Comparison of ENCODE assay signal across 15 cellular contexts in genomic region chr11:3989891-3990290, GRCh38.
A peak's percentile ranks its signal among the peaks of the same experiment; 100 is the strongest.
DNase-seq lines count a peak whose midpoint lies in the region; ATAC-seq and TF ChIP-seq lines count a peak whose summit lies in the region.
"Had no signal": no experiment of that assay in that cellular context is flagged by ENCODE, and none has a peak within 500 bp of the region (broad histone marks: within the 10 kb centered on the region; RNA-seq: fewer than 3 reads in every experiment).

No MANE protein-coding gene starts in this region.

- ATAC-seq in T-cell (replicated peaks in 1 of 4) (peak; percentile 69 to 85 (median 74)), WTC11 (no peak), GM19467 (IDR thresholded peaks at IDR 0.05; ENCODE audit: unreplicated experiment) (no peak)

- H3K4me1 Mint-ChIP-seq in T-cell = peaks cover 72 to 77% (median 76%) of the 10 kb centered on the region in 3 donors
- H3K4me1 Mint-ChIP-seq in WTC11 = peaks cover 7% of the 10 kb centered on the region

- H3K9me3 Mint-ChIP-seq in T-cell (peaks cover 4 to 15% (median 9%) of the 10 kb centered on the region in 3 donors), WTC11 (peaks cover 21% of the 10 kb centered on the region)

- peak; percentile 10 for DNase-seq in stimulated activated CD4-positive, alpha-beta T cell treated with anti-CD3 and anti-CD28 coated beads, Interleukin-4, amount 100 ng/mL, for 24 hours
- no peak for DNase-seq in stimulated activated CD4-positive, alpha-beta T cell treated with anti-CD3 and anti-CD28 coated beads, Interleukin-2, amount 100 ng/mL, for 24 hours
- DNase-seq in T-cell = peak in 11 of 34 experiments; percentile 6 to 27 (median 15)
- DNase-seq in central memory CD4-positive, alpha-beta T cell = peak; percentile 47
- DNase-seq in WTC11 (ENCODE audit: low spot score) = no peak
- no peak for DNase-seq in COR-L47 (lab: John Stamatoyannopoulos, UW)
- no peak for DNase-seq in NCI-H2107 treated with DMSO at 0.1 percent for 48 hours (lab: John Stamatoyannopoulos, UW; ENCODE audit: unreplicated experiment)
- DNase-seq: activated effector memory CD4-positive, alpha-beta T cell treated with anti-CD3 and anti-CD28 coated beads, Interleukin-2, amount 50 U/mL, for 16 hours; effector CD4-positive, alpha-beta T cell; kidney; NCI-H2029 treated with DMSO at 0.1 percent for 48 hours; NCI-H526; SHP77; stimulated activated CD4-positive, alpha-beta T cell treated with anti-CD3 and anti-CD28 coated beads, Interleukin-1b, Interleukin-23, amount 100 ng/mL, for 48 hours had no signal

- H3K27me3 Mint-ChIP-seq in T-cell (no peaks in the 10 kb centered on the region), WTC11 (ENCODE audit: low read depth) (peaks cover 20% of the 10 kb centered on the region)

- H3K4me3 Mint-ChIP-seq in T-cell (peak overlapping the region; percentile 32 to 49 (median 35)), WTC11 (no peak overlapping the region)

- TF ChIP-seq CTCF in WTC11 (IDR thresholded peaks at IDR 0.05) = no peak

- peak overlapping the region; percentile 23 to 80 for H3K27ac Mint-ChIP-seq in T-cell
- H3K27ac Mint-ChIP-seq in WTC11 = no peak overlapping the region

- H3K36me3 Mint-ChIP-seq in T-cell = peaks cover 30% of the 10 kb centered on the region
- peaks cover 13% of the 10 kb centered on the region for H3K36me3 Mint-ChIP-seq in WTC11

- POLR2A ChIA-PET in T-cell (lab: Charles Lee) (interaction anchor here in 1 of 2 donors (0.6 to 0.7 kb wide), 2 partner anchors 15 to 72 kb away, joined by 3 to 6 read pairs; no protein-coding TSS in a partner anchor), WTC11 (lab: Charles Lee) (no interaction called here)

- CTCF ChIA-PET in T-cell (lab: Charles Lee) = interaction anchor here (0.6 to 1.7 kb wide), 8 partner anchors 30 to 257 kb away, joined by 3 to 9 read pairs (median 3); partner anchors contain the start of gene STIM1 (in 1 of the 2)
- CTCF ChIA-PET in WTC11 (lab: Charles Lee) = interaction anchor here (0.9 to 3.1 kb wide), 3 partner anchors 12 to 135 kb away, joined by 3 to 13 read pairs (median 4); partner anchors contain the start of gene STIM1

TF ChIP-seq in WTC11, 78 proteins besides CTCF, POLR2A, EP300 and RAD21 (continues in another document):
- TF ChIP-seq ZNF416 (CRISPR knock-in tag; IDR thresholded peaks at IDR 0.05) = no peak
- TF ChIP-seq NFE2L1 (CRISPR knock-in tag; IDR thresholded peaks at IDR 0.05) = no peak
- TF ChIP-seq PRDM15 (CRISPR knock-in tag; IDR thresholded peaks at IDR 0.05) = no peak
- TF ChIP-seq ZNF512 (CRISPR knock-in tag; IDR thresholded peaks at IDR 0.05; ENCODE audit: borderline replicate concordance) = no peak
- no peak for TF ChIP-seq TCF7 (CRISPR knock-in tag; IDR thresholded peaks at IDR 0.05; ENCODE audit: low read depth)
- no peak for TF ChIP-seq MXD4 (CRISPR knock-in tag; IDR thresholded peaks at IDR 0.05; ENCODE audit: borderline replicate concordance)
- no peak for TF ChIP-seq ZNF671 (CRISPR knock-in tag; IDR thresholded peaks at IDR 0.05)
- TF ChIP-seq TP53 (CRISPR knock-in tag; IDR thresholded peaks at IDR 0.05) = no peak
- no peak for TF ChIP-seq E2F5 (CRISPR knock-in tag; IDR thresholded peaks at IDR 0.05)
- TF ChIP-seq ATF2 (CRISPR knock-in tag; IDR thresholded peaks at IDR 0.05; ENCODE audit: borderline replicate concordance, low read depth) = no peak
- TF ChIP-seq JAZF1 (CRISPR knock-in tag; IDR thresholded peaks at IDR 0.05) = no peak
- no peak for TF ChIP-seq E2F1 (CRISPR knock-in tag; IDR thresholded peaks at IDR 0.05)
- TF ChIP-seq GTF2I (CRISPR knock-in tag; conservative IDR thresholded peaks at IDR 0.05) = no peak
- TF ChIP-seq TEAD1 (CRISPR knock-in tag; IDR thresholded peaks at IDR 0.05) = no peak
- no peak for TF ChIP-seq NFATC4 (CRISPR knock-in tag; IDR thresholded peaks at IDR 0.05)

Comparison
In these comparisons a context has a peak if more than half of its experiments do, and no peak if none do; other contexts are left out.
1. DNase-seq: peak in stimulated activated CD4-positive, alpha-beta T cell treated with anti-CD3 and anti-CD28 coated beads, Interleukin-4, amount 100 ng/mL, for 24 hours (single experiment) and central memory CD4-positive, alpha-beta T cell (single experiment); none in stimulated activated CD4-positive, alpha-beta T cell treated with anti-CD3 and anti-CD28 coated beads, Interleukin-2, amount 100 ng/mL, for 24 hours (0 of 2), WTC11 (single experiment), COR-L47 (single experiment) and NCI-H2107 treated with DMSO at 0.1 percent for 48 hours (single experiment).
2. ATAC-seq: peak in T-cell (4 of 4); none in WTC11 (single experiment) and GM19467 (single experiment).